Comparison of ENCODE assay signal across 18 cellular contexts in the genomic region with DNA sequence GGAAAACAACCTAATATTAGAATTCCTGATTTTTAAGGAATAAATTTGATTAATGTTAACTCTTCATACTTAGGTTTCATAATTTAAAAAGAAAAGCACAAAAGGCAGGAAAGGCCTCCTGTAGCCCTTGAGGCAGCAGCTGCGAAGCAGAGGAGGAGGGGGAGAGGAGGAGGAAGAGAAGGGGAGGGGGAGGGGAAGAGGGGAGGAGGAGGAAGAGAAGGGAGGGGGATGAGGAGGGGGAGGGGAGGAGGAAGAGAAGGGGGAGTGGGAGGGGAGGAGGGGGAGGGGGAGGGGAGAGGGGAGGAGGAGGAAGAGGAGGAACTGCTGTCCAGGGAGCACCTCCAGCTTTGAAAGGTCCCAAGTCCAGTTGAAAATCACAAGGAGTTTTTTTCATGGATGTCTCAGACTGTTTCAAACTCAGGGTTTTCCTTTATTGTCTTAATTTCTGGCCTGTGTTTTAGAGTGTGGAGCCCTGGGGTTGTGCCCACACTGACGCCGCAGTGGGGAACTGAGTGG. TPM values are rescaled to one million over a fixed set of nuclear protein-coding genes. Genes with fewer than 3 reads are reported as not detected.
DNase-seq lines count a peak whose midpoint lies in the region; ATAC-seq and TF ChIP-seq lines count a peak whose summit lies in the region.
"Had no signal": no experiment of that assay in that cellular context is flagged by ENCODE, and none has a peak within 500 bp of the region (broad histone marks: within the 10 kb centered on the region; RNA-seq: fewer than 3 reads in every experiment).

No MANE protein-coding gene starts in this region.

- no peak overlapping the region for H3K27ac ChIP-seq in vagina
- H3K27ac ChIP-seq: right atrium auricular region, SJCRH30, VCaP had no signal

- no peak for TF ChIP-seq POLR2A in vagina (IDR thresholded peaks at IDR 0.05)

- H3K4me1 ChIP-seq in vagina = no peaks in the 10 kb centered on the region
- H3K4me1 ChIP-seq: right atrium auricular region, SJCRH30 had no signal

- peaks cover 22% of the 10 kb centered on the region for H3K4me1 Mint-ChIP-seq in activated naive CD4-positive, alpha-beta T cell treated with anti-CD3 and anti-CD28 coated beads, Interleukin-2, amount 50 U/mL, for 24 hours
- H3K4me1 Mint-ChIP-seq in dendritic cell treated with granulocyte-macrophage colony-stimulating factor and Interleukin-4, amounts not matched to agents 40 ng/mL and 50 ng/mL, for 4 days (ENCODE audit: low read depth) = peaks cover 9% of the 10 kb centered on the region
- peaks cover 47% of the 10 kb centered on the region for H3K4me1 Mint-ChIP-seq in stimulated activated naive CD8-positive, alpha-beta T cell treated with anti-CD3 and anti-CD28 coated beads, Interleukin-15, amount 100 ng/mL, for 72 hours

- H3K27ac Mint-ChIP-seq in activated naive CD4-positive, alpha-beta T cell treated with anti-CD3 and anti-CD28 coated beads, Interleukin-2, amount 50 U/mL, for 24 hours = no peak overlapping the region
- H3K27ac Mint-ChIP-seq in dendritic cell treated with granulocyte-macrophage colony-stimulating factor and Interleukin-4, amounts not matched to agents 40 ng/mL and 50 ng/mL, for 4 days = peak overlapping the region; percentile 24
- peak overlapping the region; percentile 77 to 91 for H3K27ac Mint-ChIP-seq in stimulated activated naive CD8-positive, alpha-beta T cell treated with anti-CD3 and anti-CD28 coated beads, Interleukin-15, amount 100 ng/mL, for 72 hours
- H3K27ac Mint-ChIP-seq: B cell; nephron; stimulated activated naive B cell treated with anti-CD40 and anti-IgM and Interleukin-4, amounts not matched to agents 10 μg/mL and 1 μg/mL and 100 μg/mL, for 72 hours had no signal

- H3K9me3 ChIP-seq in vagina = no peaks in the 10 kb centered on the region
- H3K9me3 ChIP-seq: right atrium auricular region, SJCRH30 had no signal

- H3K4me3 Mint-ChIP-seq in activated naive CD4-positive, alpha-beta T cell treated with anti-CD3 and anti-CD28 coated beads, Interleukin-2, amount 50 U/mL, for 24 hours = peak overlapping the region; percentile 15
- H3K4me3 Mint-ChIP-seq in dendritic cell treated with granulocyte-macrophage colony-stimulating factor and Interleukin-4, amounts not matched to agents 40 ng/mL and 50 ng/mL, for 4 days = no peak overlapping the region
- peak overlapping the region; percentile 28 to 85 for H3K4me3 Mint-ChIP-seq in stimulated activated naive CD8-positive, alpha-beta T cell treated with anti-CD3 and anti-CD28 coated beads, Interleukin-15, amount 100 ng/mL, for 72 hours
- H3K4me3 Mint-ChIP-seq: B cell; nephron; stimulated activated naive B cell treated with anti-CD40 and anti-IgM and Interleukin-4, amounts not matched to agents 10 μg/mL and 1 μg/mL and 100 μg/mL, for 72 hours had no signal

- ATAC-seq in stimulated activated naive CD8-positive, alpha-beta T cell treated with anti-CD3 and anti-CD28 coated beads, Interleukin-15, amount 100 ng/mL, for 72 hours = no peak
- ATAC-seq in GM18868 (IDR thresholded peaks at IDR 0.05; ENCODE audit: unreplicated experiment) = no peak
- ATAC-seq: stimulated activated naive B cell treated with anti-CD40 and anti-IgM and Interleukin-4, amounts not matched to agents 10 μg/mL and 1 μg/mL and 100 μg/mL, for 72 hours had no signal

- peaks cover 0 to 54% of the 10 kb centered on the region in 2 donors for H3K36me3 ChIP-seq in vagina

- H3K36me3 Mint-ChIP-seq in activated naive CD4-positive, alpha-beta T cell treated with anti-CD3 and anti-CD28 coated beads, Interleukin-2, amount 50 U/mL, for 24 hours = peaks cover 4% of the 10 kb centered on the region
- peaks cover 88% of the 10 kb centered on the region for H3K36me3 Mint-ChIP-seq in dendritic cell treated with granulocyte-macrophage colony-stimulating factor and Interleukin-4, amounts not matched to agents 40 ng/mL and 50 ng/mL, for 4 days (ENCODE audit: low read depth)

- intact Hi-C loops in dendritic cell treated with granulocyte-macrophage colony-stimulating factor and Interleukin-4, amounts not matched to agents 40 ng/mL and 50 ng/mL, for 4 days (cut with micrococcal nuclease) = no loop called here
- intact Hi-C loops in vagina (cut with DNase I) = no loop called here

- no peaks in the 10 kb centered on the region for H3K9me3 Mint-ChIP-seq in activated naive CD4-positive, alpha-beta T cell treated with anti-CD3 and anti-CD28 coated beads, Interleukin-2, amount 50 U/mL, for 24 hours
- H3K9me3 Mint-ChIP-seq in dendritic cell treated with granulocyte-macrophage colony-stimulating factor and Interleukin-4, amounts not matched to agents 40 ng/mL and 50 ng/mL, for 4 days = no peaks in the 10 kb centered on the region
- no peaks in the 10 kb centered on the region for H3K9me3 Mint-ChIP-seq in stimulated activated naive CD8-positive, alpha-beta T cell treated with anti-CD3 and anti-CD28 coated beads, Interleukin-15, amount 100 ng/mL, for 72 hours
- H3K9me3 Mint-ChIP-seq: nephron; stimulated activated naive B cell treated with anti-CD40 and anti-IgM and Interleukin-4, amounts not matched to agents 10 μg/mL and 1 μg/mL and 100 μg/mL, for 72 hours had no signal

- no peak overlapping the region for H3K4me3 ChIP-seq in vagina
- H3K4me3 ChIP-seq: right atrium auricular region, SJCRH30 had no signal

- TF ChIP-seq CTCF in vagina (IDR thresholded peaks at IDR 0.05) = no peak

- DNase-seq in activated naive CD4-positive, alpha-beta T cell treated with Interleukin-2 at 50 U/mL for 16 hours = no peak
- peak; percentile 13 for DNase-seq in OCI-M1 (lab: John Stamatoyannopoulos, UW)
- no peak for DNase-seq in stimulated activated naive CD8-positive, alpha-beta T cell treated with anti-CD3 and anti-CD28 coated beads, Interleukin-15, amount 100 ng/mL, for 72 hours
- no peak for DNase-seq in vagina (ENCODE audit: extremely low spot score in 2 of 2)
- no peak for DNase-seq in NCI-H748 treated with DMSO at 0.1 percent for 48 hours (lab: John Stamatoyannopoulos, UW)
- DNase-seq: cerebellar nuclear complex; Karpas-422; NCI-H187; SJCRH30; stimulated activated CD4-positive, alpha-beta T cell treated with anti-CD3 and anti-CD28 coated beads, Interleukin-4, amount 100 ng/mL, for 4 hours; stimulated activated naive B cell treated with anti-CD40 and anti-IgM and Interleukin-4, amounts not matched to agents 10 μg/mL and 1 μg/mL and 100 μg/mL, for 72 hours had no signal

- H3K27me3 Mint-ChIP-seq in activated naive CD4-positive, alpha-beta T cell treated with anti-CD3 and anti-CD28 coated beads, Interleukin-2, amount 50 U/mL, for 24 hours = no peaks in the 10 kb centered on the region
- H3K27me3 Mint-ChIP-seq in dendritic cell treated with granulocyte-macrophage colony-stimulating factor and Interleukin-4, amounts not matched to agents 40 ng/mL and 50 ng/mL, for 4 days = no peaks in the 10 kb centered on the region
- no peaks in the 10 kb centered on the region for H3K27me3 Mint-ChIP-seq in stimulated activated naive CD8-positive, alpha-beta T cell treated with anti-CD3 and anti-CD28 coated beads, Interleukin-15, amount 100 ng/mL, for 72 hours
- H3K27me3 Mint-ChIP-seq: B cell; stimulated activated naive B cell treated with anti-CD40 and anti-IgM and Interleukin-4, amounts not matched to agents 10 μg/mL and 1 μg/mL and 100 μg/mL, for 72 hours had no signal

- H3K27me3 ChIP-seq in vagina = no peaks in the 10 kb centered on the region
- H3K27me3 ChIP-seq: right atrium auricular region, SJCRH30 had no signal

RNA-seq across cellular contexts. Expression of a gene that starts 35.1 kb away (rescaled TPM):
- total RNA-seq in vagina = 46.2 TPM
